In the genomic region with DNA sequence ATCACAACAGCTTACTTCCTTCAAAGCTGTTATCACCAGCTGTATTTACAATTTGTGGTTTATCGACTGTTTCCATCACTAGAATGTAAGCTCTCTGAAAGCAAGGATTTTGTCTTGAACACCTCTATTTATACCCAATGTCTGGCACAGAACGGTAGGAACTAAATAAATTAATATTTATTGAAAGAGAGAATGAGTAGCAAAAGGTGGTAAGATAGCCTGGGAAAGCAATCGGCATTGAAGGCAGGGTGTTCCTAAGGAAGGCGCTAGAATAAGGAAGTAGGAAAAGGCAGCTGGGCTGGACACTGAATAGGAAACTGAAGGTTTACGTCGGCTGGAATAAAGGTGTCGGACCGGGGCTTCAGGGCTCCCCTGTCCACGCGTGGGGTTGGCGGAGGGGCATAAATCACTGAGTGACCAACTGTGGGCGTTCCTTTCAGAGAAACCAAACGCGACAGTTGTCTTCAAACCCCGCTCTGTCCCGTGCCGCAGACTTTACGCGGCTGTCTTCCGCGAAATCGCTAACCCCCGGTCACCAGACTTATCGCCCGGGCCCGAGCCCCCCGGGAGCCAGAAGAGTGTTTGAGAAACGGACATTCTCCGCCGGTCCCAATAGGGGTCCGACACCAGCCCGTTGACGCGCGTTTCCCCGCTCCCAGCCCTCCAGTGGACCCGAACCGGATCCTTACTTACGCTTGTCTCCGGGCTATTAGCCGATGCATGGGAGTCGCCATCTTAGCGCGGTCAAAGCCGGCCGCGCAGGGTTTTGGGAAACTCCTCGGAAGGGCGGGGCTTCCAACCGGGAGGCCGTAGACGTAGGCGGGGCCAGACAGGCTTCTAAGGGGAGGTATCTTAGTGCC, we compare ENCODE assay signal across 8 cellular contexts. TPM values are rescaled to one million over a fixed set of nuclear protein-coding genes. Genes with fewer than 3 reads are reported as not detected.
DNase-seq lines count a peak whose midpoint lies in the region; ATAC-seq, FAIRE-seq and TF ChIP-seq lines count a peak whose summit lies in the region.

A gene (minus strand): TSS at position 746 of the 860 bp plus-strand sequence. CDS start 12 bp downstream, at position 734.

- no peaks in the 10 kb centered on the region for H3F3A ChIP-seq in Loucy (ENCODE audit: low read depth)

- no peaks in the 10 kb centered on the region for H3K9me3 Mint-ChIP-seq in activated T-helper 2 cell treated with anti-CD3 and anti-CD28 coated beads, Interferon-gamma antibody, Interleukin-2, Interleukin-4, amounts not matched to agents 10 μg/mL and 5 μg/mL and 100 μg/mL, durations not matched to agents 14 hours and 24 hours and 36 hours
- no peaks in the 10 kb centered on the region for H3K9me3 Mint-ChIP-seq in natural killer cell

- H2AFZ ChIP-seq in Loucy (ENCODE audit: low read length) = peak within 1 kb of the TSS; percentile 96

- peak within 1 kb of the TSS; percentile 92 for H3K4me3 ChIP-seq in Loucy (ENCODE audit: low read length, poor library complexity, severe bottlenecking)
- H3K4me3 ChIP-seq in RWPE2 (ENCODE audit: severe bottlenecking) = peak within 1 kb of the TSS; percentile 73

- intact Hi-C loops in activated T-helper 2 cell treated with anti-CD3 and anti-CD28 coated beads, Interferon-gamma antibody, Interleukin-2, Interleukin-4, amounts not matched to agents 10 μg/mL and 5 μg/mL and 100 μg/mL, durations not matched to agents 14 hours and 24 hours and 36 hours (cut with micrococcal nuclease) = loop anchor here (1.0 kb wide), 2 partner anchors 25 to 63 kb away; a partner anchor contains a TSS
- intact Hi-C loops in natural killer cell (cut with micrococcal nuclease) = loop anchor here (1.0 kb wide), 2 partner anchors 25 to 63 kb away; a partner anchor contains a TSS

- H3K27me3 Mint-ChIP-seq in activated T-helper 2 cell treated with anti-CD3 and anti-CD28 coated beads, Interferon-gamma antibody, Interleukin-2, Interleukin-4, amounts not matched to agents 10 μg/mL and 5 μg/mL and 100 μg/mL, durations not matched to agents 14 hours and 24 hours and 36 hours (ENCODE audit: low read depth) = no peaks in the 10 kb centered on the region
- no peaks in the 10 kb centered on the region for H3K27me3 Mint-ChIP-seq in natural killer cell (ENCODE audit: low read depth in 2 of 2)

- H3K4me1 ChIP-seq in Loucy (ENCODE audit: insufficient read depth, low read length, poor library complexity, severe bottlenecking) (peaks cover 11% of the 10 kb centered on the region), RWPE2 (ENCODE audit: insufficient read depth, poor library complexity, severe bottlenecking) (no peaks in the 10 kb centered on the region)

- H3K4me3 Mint-ChIP-seq in activated T-helper 2 cell treated with anti-CD3 and anti-CD28 coated beads, Interferon-gamma antibody, Interleukin-2, Interleukin-4, amounts not matched to agents 10 μg/mL and 5 μg/mL and 100 μg/mL, durations not matched to agents 14 hours and 24 hours and 36 hours (ENCODE audit: low read depth) = peak within 1 kb of the TSS; percentile 92
- H3K4me3 Mint-ChIP-seq in natural killer cell = peak within 1 kb of the TSS; percentile 97

- H3K36me3 ChIP-seq in Loucy (ENCODE audit: insufficient read depth, low read length) (no peaks in the 10 kb centered on the region), RWPE2 (ENCODE audit: low read depth) (peaks cover 29% of the 10 kb centered on the region)

- H3K9ac ChIP-seq in Loucy (ENCODE audit: low read depth, low read length, poor library complexity, severe bottlenecking) = peak within 1 kb of the TSS; percentile 82

- no peak for TF ChIP-seq CTCF in Loucy (conservative IDR thresholded peaks at IDR 0.05; ENCODE audit: low read length)
- no peak for TF ChIP-seq CTCF in RWPE2 (IDR thresholded peaks at IDR 0.05; ENCODE audit: poor library complexity, severe bottlenecking)
- no peak for TF ChIP-seq CTCF in natural killer cell (IDR thresholded peaks at IDR 0.05)

- H3K4me2 ChIP-seq in Loucy (ENCODE audit: low read depth, low read length, poor library complexity, severe bottlenecking) = peak within 1 kb of the TSS; percentile 87

- peak; percentile 99 for ATAC-seq in RWPE2 (ENCODE audit: low read depth)
- ATAC-seq in natural killer cell = peak; percentile 98 to 99 (median 99)

- peak; percentile 72 for TF ChIP-seq POLR2A in H54 (IDR thresholded peaks at IDR 0.05; ENCODE audit: low read depth, low read length)

- peaks cover 32% of the 10 kb centered on the region for H3K79me2 ChIP-seq in Loucy (ENCODE audit: insufficient read depth, low read length)

- H3K9me2 ChIP-seq in Loucy (replicated peaks; ENCODE audit: low read depth, low read length) = no peaks in the 10 kb centered on the region

- H3K36me3 Mint-ChIP-seq in activated T-helper 2 cell treated with anti-CD3 and anti-CD28 coated beads, Interferon-gamma antibody, Interleukin-2, Interleukin-4, amounts not matched to agents 10 μg/mL and 5 μg/mL and 100 μg/mL, durations not matched to agents 14 hours and 24 hours and 36 hours (ENCODE audit: low read depth) = peaks cover 25% of the 10 kb centered on the region
- no peaks in the 10 kb centered on the region for H3K36me3 Mint-ChIP-seq in natural killer cell

- H3K9me3 ChIP-seq in Loucy (ENCODE audit: insufficient read depth, low read depth, low read length) (no peaks in the 10 kb centered on the region), RWPE2 (ENCODE audit: severe bottlenecking) (no peaks in the 10 kb centered on the region)

- peak; percentile 27 for FAIRE-seq in H54 (lab: Jason Lieb, UNC)

- H3K27me3 ChIP-seq in Loucy (ENCODE audit: insufficient read depth, low read length, poor library complexity, severe bottlenecking) = no peaks in the 10 kb centered on the region
- H3K27me3 ChIP-seq in RWPE2 (ENCODE audit: insufficient read depth, poor library complexity, severe bottlenecking) = no peaks in the 10 kb centered on the region

- DNase-seq in EH (ENCODE audit: low read depth) = peak; percentile 92
- peak; percentile 75 for DNase-seq in H54 (ENCODE audit: insufficient read length, low spot score)
- peak; percentile 94 for DNase-seq in RWPE2 (ENCODE audit: low spot score)
- DNase-seq in activated T-helper 2 cell treated with anti-CD3 and anti-CD28 coated beads, Interferon-gamma antibody, Interleukin-2, Interleukin-4, amounts not matched to agents 10 μg/mL and 5 μg/mL and 100 μg/mL, durations not matched to agents 14 hours and 24 hours and 36 hours (ENCODE audit: low spot score) = peak; percentile 89
- DNase-seq in fibroblast of peridontal ligament (ENCODE audit: extremely low read depth) = peak; percentile 90
- peak; percentile 85 for DNase-seq in natural killer cell
- DNase-seq in stimulated activated naive CD4-positive, alpha-beta T cell (lab: John Stamatoyannopoulos, UW) = peak; percentile 77 to 89 (median 81)

- no peaks in the 10 kb centered on the region for H4K20me1 ChIP-seq in Loucy (ENCODE audit: insufficient read depth, low read length, poor library complexity, severe bottlenecking)

- peak within 1 kb of the TSS; percentile 65 for H3K27ac ChIP-seq in RWPE2 (ENCODE audit: poor library complexity, severe bottlenecking)

- H3K4me1 Mint-ChIP-seq in activated T-helper 2 cell treated with anti-CD3 and anti-CD28 coated beads, Interferon-gamma antibody, Interleukin-2, Interleukin-4, amounts not matched to agents 10 μg/mL and 5 μg/mL and 100 μg/mL, durations not matched to agents 14 hours and 24 hours and 36 hours (ENCODE audit: low read depth) = peaks cover 11% of the 10 kb centered on the region
- H3K4me1 Mint-ChIP-seq in natural killer cell = peaks cover 16 to 21% of the 10 kb centered on the region in 2 donors

- peak within 1 kb of the TSS; percentile 87 for H3K27ac Mint-ChIP-seq in activated T-helper 2 cell treated with anti-CD3 and anti-CD28 coated beads, Interferon-gamma antibody, Interleukin-2, Interleukin-4, amounts not matched to agents 10 μg/mL and 5 μg/mL and 100 μg/mL, durations not matched to agents 14 hours and 24 hours and 36 hours
- H3K27ac Mint-ChIP-seq in natural killer cell = peak within 1 kb of the TSS; percentile 96

RNA-seq across cellular contexts. Expression of the gene that starts here (rescaled TPM):
- total RNA-seq in activated T-helper 2 cell treated with anti-CD3 and anti-CD28 coated beads, Interferon-gamma antibody, Interleukin-2, Interleukin-4, amounts not matched to agents 10 μg/mL and 5 μg/mL and 100 μg/mL, durations not matched to agents 14 hours and 24 hours and 36 hours = 35.7 and 39.3 TPM in 2 replicates
- 10 to 100 TPM; 18.4 to 20.5 (median 20.4) TPM for total RNA-seq in natural killer cell

Comparison
In these comparisons a context has a peak if more than half of its experiments do, and no peak if none do; other contexts are left out.
1. Peak in every context shown above with its lines: DNase-seq, ATAC-seq, H3K4me3 ChIP-seq and H3K27ac ChIP-seq.